1 cellular context compared by ENCODE assay signal in genomic region chr1:204495078-204495753, GRCh38.
TF ChIP-seq lines count a peak whose summit lies in the region.

No MANE protein-coding gene starts in this region.

TF ChIP-seq in IMR-90, 13 proteins besides CTCF, POLR2A, EP300 and RAD21 (continued from another document):
- no peak for TF ChIP-seq NFE2L2 (IDR thresholded peaks at IDR 0.05; ENCODE audit: low read depth, low read length)
- no peak for TF ChIP-seq MXI1 (IDR thresholded peaks at IDR 0.05; ENCODE audit: borderline replicate concordance, low read depth, low read length)
- no peak for TF ChIP-seq FOS (IDR thresholded peaks at IDR 0.05; ENCODE audit: low read depth, low read length)
